In genomic region chr11:10798330-10798980, GRCh38 we compare ENCODE assay signal across 16 cellular contexts. TPM values are rescaled to one million over a fixed set of nuclear protein-coding genes. Genes with fewer than 3 reads are reported as not detected.
DNase-seq lines count a peak whose midpoint lies in the region; ATAC-seq and TF ChIP-seq lines count a peak whose summit lies in the region.
"Had no signal": no experiment of that assay in that cellular context is flagged by ENCODE, and none has a peak within 500 bp of the region (broad histone marks: within the 10 kb centered on the region; RNA-seq: fewer than 3 reads in every experiment).

No MANE protein-coding gene starts in this region.

- no peaks in the 10 kb centered on the region for H3K9me2 ChIP-seq in neural cell (ENCODE audit: insufficient read depth, low read length)

- no peaks in the 10 kb centered on the region for H3K27me3 Mint-ChIP-seq in activated CD8-positive, alpha-beta memory T cell treated with anti-CD3 and anti-CD28 coated beads, Interleukin-2, amount 10 ng/mL, durations not matched to agents 7 days and 5 days

- H3K9me3 ChIP-seq in adipocyte (ENCODE audit: control insufficient read depth, low read length) (no peaks in the 10 kb centered on the region), neural cell (ENCODE audit: low read length) (no peaks in the 10 kb centered on the region)
- H3K9me3 ChIP-seq: left lung, psoas muscle, stomach had no signal

- H3K27me3 ChIP-seq in adipocyte (replicated peaks; ENCODE audit: control insufficient read depth, insufficient read depth, low read length) (no peaks in the 10 kb centered on the region), neural cell (ENCODE audit: insufficient read depth, low read depth, low read length) (no peaks in the 10 kb centered on the region)
- H3K27me3 ChIP-seq: left lung, stomach had no signal

- peak overlapping the region; percentile 57 for H3K27ac Mint-ChIP-seq in activated CD8-positive, alpha-beta memory T cell treated with anti-CD3 and anti-CD28 coated beads, Interleukin-2, amount 10 ng/mL, durations not matched to agents 7 days and 5 days

- intact Hi-C loops in left colon (cut with DNase I, micrococcal nuclease) = loop anchor here (10.0 kb wide), 3 partner anchors 136 to 986 kb away; no protein-coding TSS in a partner anchor

- H3F3A ChIP-seq in neural cell (ENCODE audit: insufficient read depth, low read length, poor library complexity, severe bottlenecking) = peaks cover under 1% of the 10 kb centered on the region

- no peak for TF ChIP-seq CTCF in NB4 (IDR thresholded peaks at IDR 0.05; ENCODE audit: low read depth, low read length)
- TF ChIP-seq CTCF in neural cell (IDR thresholded peaks at IDR 0.05; ENCODE audit: poor library complexity, severe bottlenecking) = no peak

- H3K4me1 Mint-ChIP-seq in activated CD8-positive, alpha-beta memory T cell treated with anti-CD3 and anti-CD28 coated beads, Interleukin-2, amount 10 ng/mL, durations not matched to agents 7 days and 5 days = peaks cover 54% of the 10 kb centered on the region

- H3K4me2 ChIP-seq in neural cell (ENCODE audit: low read length) = no peak overlapping the region

- no peaks in the 10 kb centered on the region for H4K20me1 ChIP-seq in neural cell (ENCODE audit: insufficient read depth)

- no peak overlapping the region for H2AFZ ChIP-seq in neural cell (ENCODE audit: low read depth, low read length)

- no peak for DNase-seq in activated CD8-positive, alpha-beta memory T cell treated with anti-CD3 and anti-CD28 coated beads, Interleukin-2, amount 10 ng/mL, durations not matched to agents 7 days and 5 days
- DNase-seq in activated CD8-positive, alpha-beta memory T cell treated with anti-CD3 and anti-CD28 coated beads, Interleukin-2, amount 50 U/mL, for 4 hours = no peak
- DNase-seq in NB4 (ENCODE audit: low read depth) = no peak
- no peak for DNase-seq in adipocyte (ENCODE audit: low read depth)
- DNase-seq in left colon = no peak
- DNase-seq in NCI-H187 treated with DMSO at 0.1 percent for 48 hours (lab: John Stamatoyannopoulos, UW) = no peak
- DNase-seq: effector memory CD4-positive, alpha-beta T cell; KBM-7; left lung; NCI-H1105; NCI-H748 treated with DMSO at 0.1 percent for 48 hours; psoas muscle; stomach had no signal

- peak overlapping the region; percentile 2 for H3K9ac ChIP-seq in adipocyte (ENCODE audit: low read length)
- H3K9ac ChIP-seq in neural cell (ENCODE audit: low read length) = no peak overlapping the region

- no peak overlapping the region for H3K4me3 Mint-ChIP-seq in activated CD8-positive, alpha-beta memory T cell treated with anti-CD3 and anti-CD28 coated beads, Interleukin-2, amount 10 ng/mL, durations not matched to agents 7 days and 5 days

- H3K27ac ChIP-seq in neural cell (ENCODE audit: low read length) = no peak overlapping the region
- H3K27ac ChIP-seq: C4-2B, psoas muscle had no signal

- no peak for TF ChIP-seq RAD21 in neural cell (conservative IDR thresholded peaks at IDR 0.05)

- peak overlapping the region; percentile 15 for H3K4me3 ChIP-seq in NB4 (ENCODE audit: low read depth, low read length)
- H3K4me3 ChIP-seq in adipocyte (ENCODE audit: low read length) = no peak overlapping the region
- H3K4me3 ChIP-seq in neural cell (ENCODE audit: low read length) = peak overlapping the region; percentile 20
- H3K4me3 ChIP-seq: left lung, psoas muscle, stomach had no signal

- TF ChIP-seq POLR2A in NB4 (IDR thresholded peaks at IDR 0.05; ENCODE audit: extremely low read depth, insufficient read length) = no peak

- H3K9me3 Mint-ChIP-seq in activated CD8-positive, alpha-beta memory T cell treated with anti-CD3 and anti-CD28 coated beads, Interleukin-2, amount 10 ng/mL, durations not matched to agents 7 days and 5 days (ENCODE audit: low read depth) = no peaks in the 10 kb centered on the region

- H3K36me3 Mint-ChIP-seq in activated CD8-positive, alpha-beta memory T cell treated with anti-CD3 and anti-CD28 coated beads, Interleukin-2, amount 10 ng/mL, durations not matched to agents 7 days and 5 days = peaks cover 73% of the 10 kb centered on the region

- CTCF ChIA-PET in activated CD8-positive, alpha-beta memory T cell treated with anti-CD3 and anti-CD28 coated beads, Interleukin-2, amount 10 ng/mL, durations not matched to agents 7 days and 5 days (lab: Charles Lee) = interaction anchor here (1.6 to 2.3 kb wide), 3 partner anchors 10 to 62 kb away, joined by 3 to 9 read pairs (median 6); partner anchors contain the start of gene EIF4G2

- ATAC-seq in activated CD8-positive, alpha-beta memory T cell treated with anti-CD3 and anti-CD28 coated beads, Interleukin-2, amount 10 ng/mL, durations not matched to agents 7 days and 5 days = no peak
- ATAC-seq in GM18511 (IDR thresholded peaks at IDR 0.05; ENCODE audit: unreplicated experiment) (no peak), left colon (no peak)
- ATAC-seq: psoas muscle had no signal

- no peak for TF ChIP-seq EP300 in neural cell (conservative IDR thresholded peaks at IDR 0.05; ENCODE audit: poor library complexity, severe bottlenecking)

- H3K4me1 ChIP-seq in adipocyte (ENCODE audit: control insufficient read depth, insufficient read depth, low read length) = peaks cover 16% of the 10 kb centered on the region

- H3K79me2 ChIP-seq in neural cell (replicated peaks; ENCODE audit: insufficient read depth, low read length) = peaks cover 20% of the 10 kb centered on the region

- H3K36me3 ChIP-seq in adipocyte (ENCODE audit: control insufficient read depth, insufficient read depth, low read length, severe bottlenecking) (peaks cover 77% of the 10 kb centered on the region), neural cell (ENCODE audit: insufficient read depth, low read length) (peaks cover 49% of the 10 kb centered on the region)

TF ChIP-seq in neural cell, 6 proteins besides CTCF, POLR2A, EP300 and RAD21:
- TF ChIP-seq MXI1 (conservative IDR thresholded peaks at IDR 0.05; ENCODE audit: poor library complexity, severe bottlenecking) = no peak
- no peak for TF ChIP-seq EZH2 (IDR thresholded peaks at IDR 0.05; ENCODE audit: borderline replicate concordance, insufficient read depth, low read length, poor library complexity, severe bottlenecking)
- TF ChIP-seq SMC3 (conservative IDR thresholded peaks at IDR 0.05; ENCODE audit: poor library complexity) = no peak
- TF ChIP-seq TAF1 (IDR thresholded peaks at IDR 0.05; ENCODE audit: low read depth) = no peak
- no peak for TF ChIP-seq POLR2AphosphoS5 (IDR thresholded peaks at IDR 0.05)
- TF ChIP-seq, protein P1, sequence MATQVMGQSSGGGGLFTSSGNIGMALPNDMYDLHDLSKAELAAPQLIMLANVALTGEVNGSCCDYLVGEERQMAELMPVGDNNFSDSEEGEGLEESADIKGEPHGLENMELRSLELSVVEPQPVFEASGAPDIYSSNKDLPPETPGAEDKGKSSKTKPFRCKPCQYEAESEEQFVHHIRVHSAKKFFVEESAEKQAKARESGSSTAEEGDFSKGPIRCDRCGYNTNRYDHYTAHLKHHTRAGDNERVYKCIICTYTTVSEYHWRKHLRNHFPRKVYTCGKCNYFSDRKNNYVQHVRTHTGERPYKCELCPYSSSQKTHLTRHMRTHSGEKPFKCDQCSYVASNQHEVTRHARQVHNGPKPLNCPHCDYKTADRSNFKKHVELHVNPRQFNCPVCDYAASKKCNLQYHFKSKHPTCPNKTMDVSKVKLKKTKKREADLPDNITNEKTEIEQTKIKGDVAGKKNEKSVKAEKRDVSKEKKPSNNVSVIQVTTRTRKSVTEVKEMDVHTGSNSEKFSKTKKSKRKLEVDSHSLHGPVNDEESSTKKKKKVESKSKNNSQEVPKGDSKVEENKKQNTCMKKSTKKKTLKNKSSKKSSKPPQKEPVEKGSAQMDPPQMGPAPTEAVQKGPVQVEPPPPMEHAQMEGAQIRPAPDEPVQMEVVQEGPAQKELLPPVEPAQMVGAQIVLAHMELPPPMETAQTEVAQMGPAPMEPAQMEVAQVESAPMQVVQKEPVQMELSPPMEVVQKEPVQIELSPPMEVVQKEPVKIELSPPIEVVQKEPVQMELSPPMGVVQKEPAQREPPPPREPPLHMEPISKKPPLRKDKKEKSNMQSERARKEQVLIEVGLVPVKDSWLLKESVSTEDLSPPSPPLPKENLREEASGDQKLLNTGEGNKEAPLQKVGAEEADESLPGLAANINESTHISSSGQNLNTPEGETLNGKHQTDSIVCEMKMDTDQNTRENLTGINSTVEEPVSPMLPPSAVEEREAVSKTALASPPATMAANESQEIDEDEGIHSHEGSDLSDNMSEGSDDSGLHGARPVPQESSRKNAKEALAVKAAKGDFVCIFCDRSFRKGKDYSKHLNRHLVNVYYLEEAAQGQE (IDR thresholded peaks at IDR 0.05; ENCODE audit: borderline replicate concordance) = no peak

RNA-seq across cellular contexts. Expression of gene EIF4G2, which starts 10.3 kb away (rescaled TPM):
- 100 to 1,000 TPM; 579 to 898 TPM for total RNA-seq in activated CD8-positive, alpha-beta memory T cell treated with anti-CD3 and anti-CD28 coated beads, Interleukin-2, amount 10 ng/mL, durations not matched to agents 7 days and 5 days
- 989 and 1,004 TPM in 2 replicates for polyA plus RNA-seq in neural cell
- 1,252 and 1,426 TPM in 2 replicates for polyA minus RNA-seq in neural cell
- total RNA-seq in left colon = 100 to 1,000 TPM; 726 to 854 TPM

RNA-seq across cellular contexts. Expression of gene CTR9, which starts 47.4 kb away (rescaled TPM):
- 10 to 100 TPM; 33.9 to 44.6 TPM for total RNA-seq in activated CD8-positive, alpha-beta memory T cell treated with anti-CD3 and anti-CD28 coated beads, Interleukin-2, amount 10 ng/mL, durations not matched to agents 7 days and 5 days
- 24.1 and 24.6 TPM in 2 replicates for polyA plus RNA-seq in neural cell
- 57.9 and 60.2 TPM in 2 replicates for polyA minus RNA-seq in neural cell
- total RNA-seq in left colon = 10 to 100 TPM; 26.9 to 35.0 TPM

RNA-seq across cellular contexts. Expression of gene ZBED5, which starts 59.4 kb away (rescaled TPM):
- total RNA-seq in activated CD8-positive, alpha-beta memory T cell treated with anti-CD3 and anti-CD28 coated beads, Interleukin-2, amount 10 ng/mL, durations not matched to agents 7 days and 5 days = 10 to 100 TPM; 34.9 to 35.5 TPM
- 159 and 178 TPM in 2 replicates for polyA plus RNA-seq in neural cell
- 124 and 133 TPM in 2 replicates for polyA minus RNA-seq in neural cell
- 10 to 100 TPM; 36.9 to 37.5 TPM for total RNA-seq in left colon
